Comparison of ENCODE assay signal across 1 cellular context in the genomic region with DNA sequence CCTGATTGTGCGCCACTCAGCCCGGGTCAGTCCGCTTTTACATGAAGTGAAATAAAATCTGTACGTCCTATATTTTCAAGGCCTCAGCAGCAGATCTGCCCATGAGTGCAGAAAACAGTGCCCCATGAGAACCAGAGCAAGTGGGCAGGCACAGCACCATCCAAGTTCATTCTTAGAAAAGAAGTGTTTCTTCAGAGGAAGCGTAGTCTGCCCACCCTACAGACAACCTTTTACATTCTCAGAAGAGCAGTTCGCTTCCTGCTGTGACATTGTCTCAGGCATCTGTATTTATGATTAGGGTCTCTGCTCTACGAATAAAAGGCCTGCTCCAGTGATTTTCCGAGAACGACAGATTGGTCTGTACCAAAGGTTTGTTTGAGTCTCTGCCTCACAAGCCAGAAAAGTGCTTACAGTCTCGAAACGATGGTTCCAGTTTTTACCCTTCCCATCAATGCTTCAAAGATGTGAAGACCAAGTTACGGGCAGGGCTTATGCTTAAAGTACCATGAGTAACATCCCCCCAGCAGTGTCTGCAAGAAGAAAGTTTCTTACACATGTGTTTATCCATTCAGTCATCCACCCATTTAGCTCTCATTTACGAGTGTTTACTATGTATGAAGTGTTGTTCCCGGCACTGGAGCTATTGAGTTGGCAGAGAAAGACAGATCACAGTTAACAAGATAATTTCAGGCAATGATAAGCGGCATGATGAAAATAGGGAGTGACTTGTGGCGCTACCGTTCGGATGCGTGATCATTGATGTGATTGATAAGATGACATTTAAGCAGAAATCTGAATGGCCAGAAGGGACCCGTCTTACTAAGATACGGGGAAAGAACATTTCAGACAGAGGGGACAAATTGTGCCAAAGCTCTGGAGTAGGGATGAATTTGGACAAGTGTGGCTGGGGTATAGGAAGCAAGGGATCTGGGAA.
TF ChIP-seq lines count a peak whose summit lies in the region.

No MANE protein-coding gene starts in this region.

TF ChIP-seq in GM23338, 12 proteins besides CTCF, POLR2A, EP300 and RAD21:
- TF ChIP-seq, protein P1, sequence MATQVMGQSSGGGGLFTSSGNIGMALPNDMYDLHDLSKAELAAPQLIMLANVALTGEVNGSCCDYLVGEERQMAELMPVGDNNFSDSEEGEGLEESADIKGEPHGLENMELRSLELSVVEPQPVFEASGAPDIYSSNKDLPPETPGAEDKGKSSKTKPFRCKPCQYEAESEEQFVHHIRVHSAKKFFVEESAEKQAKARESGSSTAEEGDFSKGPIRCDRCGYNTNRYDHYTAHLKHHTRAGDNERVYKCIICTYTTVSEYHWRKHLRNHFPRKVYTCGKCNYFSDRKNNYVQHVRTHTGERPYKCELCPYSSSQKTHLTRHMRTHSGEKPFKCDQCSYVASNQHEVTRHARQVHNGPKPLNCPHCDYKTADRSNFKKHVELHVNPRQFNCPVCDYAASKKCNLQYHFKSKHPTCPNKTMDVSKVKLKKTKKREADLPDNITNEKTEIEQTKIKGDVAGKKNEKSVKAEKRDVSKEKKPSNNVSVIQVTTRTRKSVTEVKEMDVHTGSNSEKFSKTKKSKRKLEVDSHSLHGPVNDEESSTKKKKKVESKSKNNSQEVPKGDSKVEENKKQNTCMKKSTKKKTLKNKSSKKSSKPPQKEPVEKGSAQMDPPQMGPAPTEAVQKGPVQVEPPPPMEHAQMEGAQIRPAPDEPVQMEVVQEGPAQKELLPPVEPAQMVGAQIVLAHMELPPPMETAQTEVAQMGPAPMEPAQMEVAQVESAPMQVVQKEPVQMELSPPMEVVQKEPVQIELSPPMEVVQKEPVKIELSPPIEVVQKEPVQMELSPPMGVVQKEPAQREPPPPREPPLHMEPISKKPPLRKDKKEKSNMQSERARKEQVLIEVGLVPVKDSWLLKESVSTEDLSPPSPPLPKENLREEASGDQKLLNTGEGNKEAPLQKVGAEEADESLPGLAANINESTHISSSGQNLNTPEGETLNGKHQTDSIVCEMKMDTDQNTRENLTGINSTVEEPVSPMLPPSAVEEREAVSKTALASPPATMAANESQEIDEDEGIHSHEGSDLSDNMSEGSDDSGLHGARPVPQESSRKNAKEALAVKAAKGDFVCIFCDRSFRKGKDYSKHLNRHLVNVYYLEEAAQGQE (IDR thresholded peaks at IDR 0.05; ENCODE audit: unreplicated experiment) = no peak
- TF ChIP-seq, protein P2, sequence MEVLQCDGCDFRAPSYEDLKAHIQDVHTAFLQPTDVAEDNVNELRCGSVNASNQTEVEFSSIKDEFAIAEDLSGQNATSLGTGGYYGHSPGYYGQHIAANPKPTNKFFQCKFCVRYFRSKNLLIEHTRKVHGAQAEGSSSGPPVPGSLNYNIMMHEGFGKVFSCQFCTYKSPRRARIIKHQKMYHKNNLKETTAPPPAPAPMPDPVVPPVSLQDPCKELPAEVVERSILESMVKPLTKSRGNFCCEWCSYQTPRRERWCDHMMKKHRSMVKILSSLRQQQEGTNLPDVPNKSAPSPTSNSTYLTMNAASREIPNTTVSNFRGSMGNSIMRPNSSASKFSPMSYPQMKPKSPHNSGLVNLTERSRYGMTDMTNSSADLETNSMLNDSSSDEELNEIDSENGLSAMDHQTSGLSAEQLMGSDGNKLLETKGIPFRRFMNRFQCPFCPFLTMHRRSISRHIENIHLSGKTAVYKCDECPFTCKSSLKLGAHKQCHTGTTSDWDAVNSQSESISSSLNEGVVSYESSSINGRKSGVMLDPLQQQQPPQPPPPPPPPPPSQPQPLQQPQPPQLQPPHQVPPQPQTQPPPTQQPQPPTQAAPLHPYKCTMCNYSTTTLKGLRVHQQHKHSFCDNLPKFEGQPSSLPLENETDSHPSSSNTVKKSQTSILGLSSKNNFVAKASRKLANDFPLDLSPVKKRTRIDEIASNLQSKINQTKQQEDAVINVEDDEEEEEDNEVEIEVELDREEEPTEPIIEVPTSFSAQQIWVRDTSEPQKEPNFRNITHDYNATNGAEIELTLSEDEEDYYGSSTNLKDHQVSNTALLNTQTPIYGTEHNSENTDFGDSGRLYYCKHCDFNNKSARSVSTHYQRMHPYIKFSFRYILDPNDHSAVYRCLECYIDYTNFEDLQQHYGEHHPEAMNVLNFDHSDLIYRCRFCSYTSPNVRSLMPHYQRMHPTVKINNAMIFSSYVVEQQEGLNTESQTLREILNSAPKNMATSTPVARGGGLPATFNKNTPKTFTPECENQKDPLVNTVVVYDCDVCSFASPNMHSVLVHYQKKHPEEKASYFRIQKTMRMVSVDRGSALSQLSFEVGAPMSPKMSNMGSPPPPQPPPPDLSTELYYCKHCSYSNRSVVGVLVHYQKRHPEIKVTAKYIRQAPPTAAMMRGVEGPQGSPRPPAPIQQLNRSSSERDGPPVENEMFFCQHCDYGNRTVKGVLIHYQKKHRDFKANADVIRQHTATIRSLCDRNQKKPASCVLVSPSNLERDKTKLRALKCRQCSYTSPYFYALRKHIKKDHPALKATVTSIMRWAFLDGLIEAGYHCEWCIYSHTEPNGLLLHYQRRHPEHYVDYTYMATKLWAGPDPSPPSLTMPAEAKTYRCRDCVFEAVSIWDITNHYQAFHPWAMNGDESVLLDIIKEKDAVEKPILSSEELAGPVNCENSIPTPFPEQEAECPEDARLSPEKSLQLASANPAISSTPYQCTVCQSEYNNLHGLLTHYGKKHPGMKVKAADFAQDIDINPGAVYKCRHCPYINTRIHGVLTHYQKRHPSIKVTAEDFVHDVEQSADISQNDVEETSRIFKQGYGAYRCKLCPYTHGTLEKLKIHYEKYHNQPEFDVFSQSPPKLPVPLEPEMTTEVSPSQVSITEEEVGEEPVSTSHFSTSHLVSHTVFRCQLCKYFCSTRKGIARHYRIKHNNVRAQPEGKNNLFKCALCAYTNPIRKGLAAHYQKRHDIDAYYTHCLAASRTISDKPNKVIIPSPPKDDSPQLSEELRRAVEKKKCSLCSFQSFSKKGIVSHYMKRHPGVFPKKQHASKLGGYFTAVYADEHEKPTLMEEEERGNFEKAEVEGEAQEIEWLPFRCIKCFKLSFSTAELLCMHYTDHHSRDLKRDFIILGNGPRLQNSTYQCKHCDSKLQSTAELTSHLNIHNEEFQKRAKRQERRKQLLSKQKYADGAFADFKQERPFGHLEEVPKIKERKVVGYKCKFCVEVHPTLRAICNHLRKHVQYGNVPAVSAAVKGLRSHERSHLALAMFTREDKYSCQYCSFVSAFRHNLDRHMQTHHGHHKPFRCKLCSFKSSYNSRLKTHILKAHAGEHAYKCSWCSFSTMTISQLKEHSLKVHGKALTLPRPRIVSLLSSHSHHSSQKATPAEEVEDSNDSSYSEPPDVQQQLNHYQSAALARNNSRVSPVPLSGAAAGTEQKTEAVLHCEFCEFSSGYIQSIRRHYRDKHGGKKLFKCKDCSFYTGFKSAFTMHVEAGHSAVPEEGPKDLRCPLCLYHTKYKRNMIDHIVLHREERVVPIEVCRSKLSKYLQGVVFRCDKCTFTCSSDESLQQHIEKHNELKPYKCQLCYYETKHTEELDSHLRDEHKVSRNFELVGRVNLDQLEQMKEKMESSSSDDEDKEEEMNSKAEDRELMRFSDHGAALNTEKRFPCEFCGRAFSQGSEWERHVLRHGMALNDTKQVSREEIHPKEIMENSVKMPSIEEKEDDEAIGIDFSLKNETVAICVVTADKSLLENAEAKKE (CRISPR knock-in tag; IDR thresholded peaks at IDR 0.05) = no peak
- TF ChIP-seq STAT1 (IDR thresholded peaks at IDR 0.05; ENCODE audit: unreplicated experiment) = no peak
- TF ChIP-seq EZH2phosphoT487 (IDR thresholded peaks at IDR 0.05; ENCODE audit: unreplicated experiment) = no peak
- TF ChIP-seq ZNF114 (CRISPR knock-in tag; IDR thresholded peaks at IDR 0.05) = no peak
- no peak for TF ChIP-seq NANOG (IDR thresholded peaks at IDR 0.05; ENCODE audit: borderline replicate concordance)
